In the genomic region with DNA sequence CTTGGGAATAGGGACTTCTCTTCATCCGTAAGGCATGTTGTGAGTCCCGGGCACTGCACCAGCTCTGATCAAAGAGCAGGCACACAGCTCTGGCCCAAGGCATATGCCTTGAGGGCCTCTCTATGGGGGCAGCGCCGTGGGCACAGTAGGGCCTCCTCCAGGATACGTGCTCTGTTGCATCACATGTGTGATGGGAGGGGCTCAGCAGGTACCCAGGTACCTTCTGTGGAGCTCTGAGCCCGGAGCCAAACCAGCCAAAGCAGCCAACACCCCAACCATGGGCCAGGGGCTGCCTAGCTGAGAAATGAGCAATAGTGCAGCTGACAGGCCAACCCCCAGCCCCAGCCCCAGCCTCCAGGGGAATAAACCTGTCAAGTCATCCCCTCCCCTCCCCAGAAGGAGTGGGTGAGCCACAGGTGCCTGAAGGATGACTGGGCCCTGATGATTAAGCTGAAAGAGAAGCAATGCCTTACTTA, we compare ENCODE assay signal across 13 cellular contexts.
DNase-seq lines count a peak whose midpoint lies in the region; ATAC-seq and TF ChIP-seq lines count a peak whose summit lies in the region.
"Had no signal": no experiment of that assay in that cellular context is flagged by ENCODE, and none has a peak within 500 bp of the region (broad histone marks: within the 10 kb centered on the region; RNA-seq: fewer than 3 reads in every experiment).

No MANE protein-coding gene starts in this region.

- ATAC-seq in left ventricle myocardium superior: no peak
- ATAC-seq in sciatic nerve: no peak
- ATAC-seq: gastroesophageal sphincter, right cardiac atrium had no signal

- H3K4me3 ChIP-seq in H7 (ENCODE audit: insufficient read depth, low read depth, low read length) (no peak overlapping the region), Peyer's patch (no peak overlapping the region), brain microvascular endothelial cell (ENCODE audit: low read depth, low read length) (no peak overlapping the region)
- H3K4me3 ChIP-seq: gastroesophageal sphincter had no signal

- peak; percentile 45 for DNase-seq in H7
- DNase-seq in Peyer's patch: peak in 2 of 3 donors; percentile 21 to 22
- DNase-seq in left ventricle myocardium superior: peak; percentile 16
- peak; percentile 42 for DNase-seq in sciatic nerve (ENCODE audit: low spot score)
- no peak for DNase-seq in DMS 273 treated with DMSO at 0.1 percent for 48 hours (lab: John Stamatoyannopoulos, UW)
- no peak for DNase-seq in brain microvascular endothelial cell
- DNase-seq in superior temporal gyrus (ENCODE audit: extremely low spot score): no peak
- DNase-seq: nephron progenitor cell; stimulated activated CD4-positive, alpha-beta T cell treated with anti-CD3 and anti-CD28 coated beads, Interleukin-1b, Interleukin-23, amount 100 ng/mL, for 48 hours; substantia nigra; SW 1271 had no signal

- no peaks in the 10 kb centered on the region for H3K27me3 ChIP-seq in H7 (ENCODE audit: control insufficient read depth, insufficient read depth, low read length)
- H3K27me3 ChIP-seq in Peyer's patch: no peaks in the 10 kb centered on the region
- H3K27me3 ChIP-seq in brain microvascular endothelial cell (replicated peaks): peaks cover 4% of the 10 kb centered on the region

- H3K9me3 ChIP-seq in Peyer's patch: no peaks in the 10 kb centered on the region
- H3K9me3 ChIP-seq: gastroesophageal sphincter had no signal

- intact Hi-C loops in left ventricle myocardium superior (cut with micrococcal nuclease): no loop called here
- intact Hi-C loops in sciatic nerve (cut with DNase I): no loop called here

- no peak for TF ChIP-seq POLR2A in Peyer's patch (IDR thresholded peaks at IDR 0.05)

- H3K27ac ChIP-seq in Peyer's patch: no peak overlapping the region
- H3K27ac ChIP-seq in brain microvascular endothelial cell: no peak overlapping the region
- H3K27ac ChIP-seq: gastroesophageal sphincter had no signal

- H3K4me1 ChIP-seq in Peyer's patch: no peaks in the 10 kb centered on the region
- H3K4me1 ChIP-seq: gastroesophageal sphincter had no signal

- H3K36me3 ChIP-seq in H7 (replicated peaks; ENCODE audit: control insufficient read depth, insufficient read depth, low read length) (no peaks in the 10 kb centered on the region), Peyer's patch (no peaks in the 10 kb centered on the region), brain microvascular endothelial cell (replicated peaks) (no peaks in the 10 kb centered on the region)
- H3K36me3 ChIP-seq: gastroesophageal sphincter had no signal

- no peak for TF ChIP-seq CTCF in Peyer's patch (IDR thresholded peaks at IDR 0.05)
- no peak for TF ChIP-seq CTCF in brain microvascular endothelial cell (IDR thresholded peaks at IDR 0.05; ENCODE audit: low read depth, low read length, missing control alignments)

- in situ Hi-C loops in brain microvascular endothelial cell (cut with HindIII; ENCODE audit: low pct_ligation_motif_present, low sequenced_read_pairs): no loop called here

Comparison
In these comparisons a context has a peak if more than half of its experiments do, and no peak if none do; other contexts are left out.
1. DNase-seq: peak in H7 (single experiment), Peyer's patch (2 of 3), left ventricle myocardium superior (single experiment) and sciatic nerve (single experiment); none in DMS 273 treated with DMSO at 0.1 percent for 48 hours (single experiment), brain microvascular endothelial cell (single experiment) and superior temporal gyrus (single experiment).